2 cellular contexts compared by ENCODE assay signal in the genomic region with DNA sequence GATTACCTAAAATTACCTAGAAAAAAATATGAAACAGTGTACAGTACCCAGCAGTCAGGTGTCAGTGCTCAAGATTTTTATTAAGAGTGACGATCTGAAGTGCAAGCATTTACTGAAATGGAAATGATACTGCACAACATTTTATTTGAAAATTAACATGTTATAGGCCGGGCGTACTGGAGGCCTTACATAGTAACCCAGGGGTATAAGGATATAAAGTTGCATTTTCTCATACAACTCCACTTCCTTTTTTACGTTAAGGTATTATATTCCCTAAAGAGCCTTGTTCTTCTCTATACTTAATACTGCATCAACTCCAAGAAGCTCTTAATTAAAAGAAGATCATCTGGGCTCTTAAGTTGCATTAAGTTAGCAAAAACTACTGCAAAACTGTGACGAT.
TF ChIP-seq lines count a peak whose summit lies in the region.

No MANE protein-coding gene starts in this region.

TF ChIP-seq in HEK293, 187 proteins besides CTCF, POLR2A, EP300 and RAD21 (continued from another document):
- TF ChIP-seq, protein P1, sequence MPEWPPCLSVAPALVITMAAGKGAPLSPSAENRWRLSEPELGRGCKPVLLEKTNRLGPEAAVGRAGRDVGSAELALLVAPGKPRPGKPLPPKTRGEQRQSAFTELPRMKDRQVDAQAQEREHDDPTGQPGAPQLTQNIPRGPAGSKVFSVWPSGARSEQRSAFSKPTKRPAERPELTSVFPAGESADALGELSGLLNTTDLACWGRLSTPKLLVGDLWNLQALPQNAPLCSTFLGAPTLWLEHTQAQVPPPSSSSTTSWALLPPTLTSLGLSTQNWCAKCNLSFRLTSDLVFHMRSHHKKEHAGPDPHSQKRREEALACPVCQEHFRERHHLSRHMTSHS (tag by site-specific recombination; IDR thresholded peaks at IDR 0.05), result no peak
- no peak for TF ChIP-seq AEBP2 (tag by site-specific recombination; IDR thresholded peaks at IDR 0.05; ENCODE audit: borderline replicate concordance)
- TF ChIP-seq ZNF530 (tag by site-specific recombination; IDR thresholded peaks at IDR 0.05; ENCODE audit: low read depth), result no peak
- no peak for TF ChIP-seq ZNF2 (tag by site-specific recombination; IDR thresholded peaks at IDR 0.05)
- no peak for TF ChIP-seq PRDM4 (tag by site-specific recombination; IDR thresholded peaks at IDR 0.05)
- TF ChIP-seq, protein P2, sequence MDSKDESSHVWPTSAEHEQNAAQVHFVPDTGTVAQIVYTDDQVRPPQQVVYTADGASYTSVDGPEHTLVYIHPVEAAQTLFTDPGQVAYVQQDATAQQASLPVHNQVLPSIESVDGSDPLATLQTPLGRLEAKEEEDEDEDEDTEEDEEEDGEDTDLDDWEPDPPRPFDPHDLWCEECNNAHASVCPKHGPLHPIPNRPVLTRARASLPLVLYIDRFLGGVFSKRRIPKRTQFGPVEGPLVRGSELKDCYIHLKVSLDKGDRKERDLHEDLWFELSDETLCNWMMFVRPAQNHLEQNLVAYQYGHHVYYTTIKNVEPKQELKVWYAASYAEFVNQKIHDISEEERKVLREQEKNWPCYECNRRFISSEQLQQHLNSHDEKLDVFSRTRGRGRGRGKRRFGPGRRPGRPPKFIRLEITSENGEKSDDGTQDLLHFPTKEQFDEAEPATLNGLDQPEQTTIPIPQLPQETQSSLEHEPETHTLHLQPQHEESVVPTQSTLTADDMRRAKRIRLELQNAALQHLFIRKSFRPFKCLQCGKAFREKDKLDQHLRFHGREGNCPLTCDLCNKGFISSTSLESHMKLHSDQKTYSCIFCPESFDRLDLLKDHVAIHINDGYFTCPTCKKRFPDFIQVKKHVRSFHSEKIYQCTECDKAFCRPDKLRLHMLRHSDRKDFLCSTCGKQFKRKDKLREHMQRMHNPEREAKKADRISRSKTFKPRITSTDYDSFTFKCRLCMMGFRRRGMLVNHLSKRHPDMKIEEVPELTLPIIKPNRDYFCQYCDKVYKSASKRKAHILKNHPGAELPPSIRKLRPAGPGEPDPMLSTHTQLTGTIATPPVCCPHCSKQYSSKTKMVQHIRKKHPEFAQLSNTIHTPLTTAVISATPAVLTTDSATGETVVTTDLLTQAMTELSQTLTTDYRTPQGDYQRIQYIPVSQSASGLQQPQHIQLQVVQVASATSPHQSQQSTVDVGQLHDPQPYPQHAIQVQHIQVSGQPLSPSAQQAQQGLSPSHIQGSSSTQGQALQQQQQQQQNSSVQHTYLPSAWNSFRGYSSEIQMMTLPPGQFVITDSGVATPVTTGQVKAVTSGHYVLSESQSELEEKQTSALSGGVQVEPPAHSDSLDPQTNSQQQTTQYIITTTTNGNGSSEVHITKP (tag by site-specific recombination; IDR thresholded peaks at IDR 0.05), result no peak
- no peak for TF ChIP-seq ZNF112 (tag by site-specific recombination; IDR thresholded peaks at IDR 0.05)
- TF ChIP-seq, protein P3, sequence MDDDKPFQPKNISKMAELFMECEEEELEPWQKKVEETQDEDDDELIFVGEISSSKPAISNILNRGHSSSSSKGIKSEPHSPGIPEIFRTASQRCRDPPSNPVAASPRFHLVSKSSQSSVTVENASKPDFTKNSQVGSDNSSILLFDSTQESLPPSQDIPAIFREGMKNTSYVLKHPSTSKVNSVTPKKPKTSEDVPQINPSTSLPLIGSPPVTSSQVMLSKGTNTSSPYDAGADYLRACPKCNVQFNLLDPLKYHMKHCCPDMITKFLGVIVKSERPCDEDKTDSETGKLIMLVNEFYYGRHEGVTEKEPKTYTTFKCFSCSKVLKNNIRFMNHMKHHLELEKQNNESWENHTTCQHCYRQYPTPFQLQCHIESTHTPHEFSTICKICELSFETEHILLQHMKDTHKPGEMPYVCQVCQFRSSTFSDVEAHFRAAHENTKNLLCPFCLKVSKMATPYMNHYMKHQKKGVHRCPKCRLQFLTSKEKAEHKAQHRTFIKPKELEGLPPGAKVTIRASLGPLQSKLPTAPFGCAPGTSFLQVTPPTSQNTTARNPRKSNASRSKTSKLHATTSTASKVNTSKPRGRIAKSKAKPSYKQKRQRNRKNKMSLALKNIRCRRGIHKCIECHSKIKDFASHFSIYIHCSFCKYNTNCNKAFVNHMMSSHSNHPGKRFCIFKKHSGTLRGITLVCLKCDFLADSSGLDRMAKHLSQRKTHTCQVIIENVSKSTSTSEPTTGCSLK (tag by site-specific recombination; IDR thresholded peaks at IDR 0.05), result no peak
- TF ChIP-seq SP7 (tag by site-specific recombination; IDR thresholded peaks at IDR 0.05), result no peak
- TF ChIP-seq ZNF677 (tag by site-specific recombination; IDR thresholded peaks at IDR 0.05), result no peak
- TF ChIP-seq OSR2 (tag by site-specific recombination; IDR thresholded peaks at IDR 0.05), result no peak

TF ChIP-seq in WTC11, 78 proteins besides CTCF, POLR2A, EP300 and RAD21 (continued from another document):
- TF ChIP-seq, protein P4, sequence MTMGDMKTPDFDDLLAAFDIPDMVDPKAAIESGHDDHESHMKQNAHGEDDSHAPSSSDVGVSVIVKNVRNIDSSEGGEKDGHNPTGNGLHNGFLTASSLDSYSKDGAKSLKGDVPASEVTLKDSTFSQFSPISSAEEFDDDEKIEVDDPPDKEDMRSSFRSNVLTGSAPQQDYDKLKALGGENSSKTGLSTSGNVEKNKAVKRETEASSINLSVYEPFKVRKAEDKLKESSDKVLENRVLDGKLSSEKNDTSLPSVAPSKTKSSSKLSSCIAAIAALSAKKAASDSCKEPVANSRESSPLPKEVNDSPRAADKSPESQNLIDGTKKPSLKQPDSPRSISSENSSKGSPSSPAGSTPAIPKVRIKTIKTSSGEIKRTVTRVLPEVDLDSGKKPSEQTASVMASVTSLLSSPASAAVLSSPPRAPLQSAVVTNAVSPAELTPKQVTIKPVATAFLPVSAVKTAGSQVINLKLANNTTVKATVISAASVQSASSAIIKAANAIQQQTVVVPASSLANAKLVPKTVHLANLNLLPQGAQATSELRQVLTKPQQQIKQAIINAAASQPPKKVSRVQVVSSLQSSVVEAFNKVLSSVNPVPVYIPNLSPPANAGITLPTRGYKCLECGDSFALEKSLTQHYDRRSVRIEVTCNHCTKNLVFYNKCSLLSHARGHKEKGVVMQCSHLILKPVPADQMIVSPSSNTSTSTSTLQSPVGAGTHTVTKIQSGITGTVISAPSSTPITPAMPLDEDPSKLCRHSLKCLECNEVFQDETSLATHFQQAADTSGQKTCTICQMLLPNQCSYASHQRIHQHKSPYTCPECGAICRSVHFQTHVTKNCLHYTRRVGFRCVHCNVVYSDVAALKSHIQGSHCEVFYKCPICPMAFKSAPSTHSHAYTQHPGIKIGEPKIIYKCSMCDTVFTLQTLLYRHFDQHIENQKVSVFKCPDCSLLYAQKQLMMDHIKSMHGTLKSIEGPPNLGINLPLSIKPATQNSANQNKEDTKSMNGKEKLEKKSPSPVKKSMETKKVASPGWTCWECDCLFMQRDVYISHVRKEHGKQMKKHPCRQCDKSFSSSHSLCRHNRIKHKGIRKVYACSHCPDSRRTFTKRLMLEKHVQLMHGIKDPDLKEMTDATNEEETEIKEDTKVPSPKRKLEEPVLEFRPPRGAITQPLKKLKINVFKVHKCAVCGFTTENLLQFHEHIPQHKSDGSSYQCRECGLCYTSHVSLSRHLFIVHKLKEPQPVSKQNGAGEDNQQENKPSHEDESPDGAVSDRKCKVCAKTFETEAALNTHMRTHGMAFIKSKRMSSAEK (CRISPR knock-in tag; IDR thresholded peaks at IDR 0.05; ENCODE audit: borderline replicate concordance), result no peak
- no peak for TF ChIP-seq RORB (CRISPR knock-in tag; IDR thresholded peaks at IDR 0.05)
- TF ChIP-seq SMAD4 (CRISPR knock-in tag; IDR thresholded peaks at IDR 0.05), result no peak
- TF ChIP-seq, protein P5, sequence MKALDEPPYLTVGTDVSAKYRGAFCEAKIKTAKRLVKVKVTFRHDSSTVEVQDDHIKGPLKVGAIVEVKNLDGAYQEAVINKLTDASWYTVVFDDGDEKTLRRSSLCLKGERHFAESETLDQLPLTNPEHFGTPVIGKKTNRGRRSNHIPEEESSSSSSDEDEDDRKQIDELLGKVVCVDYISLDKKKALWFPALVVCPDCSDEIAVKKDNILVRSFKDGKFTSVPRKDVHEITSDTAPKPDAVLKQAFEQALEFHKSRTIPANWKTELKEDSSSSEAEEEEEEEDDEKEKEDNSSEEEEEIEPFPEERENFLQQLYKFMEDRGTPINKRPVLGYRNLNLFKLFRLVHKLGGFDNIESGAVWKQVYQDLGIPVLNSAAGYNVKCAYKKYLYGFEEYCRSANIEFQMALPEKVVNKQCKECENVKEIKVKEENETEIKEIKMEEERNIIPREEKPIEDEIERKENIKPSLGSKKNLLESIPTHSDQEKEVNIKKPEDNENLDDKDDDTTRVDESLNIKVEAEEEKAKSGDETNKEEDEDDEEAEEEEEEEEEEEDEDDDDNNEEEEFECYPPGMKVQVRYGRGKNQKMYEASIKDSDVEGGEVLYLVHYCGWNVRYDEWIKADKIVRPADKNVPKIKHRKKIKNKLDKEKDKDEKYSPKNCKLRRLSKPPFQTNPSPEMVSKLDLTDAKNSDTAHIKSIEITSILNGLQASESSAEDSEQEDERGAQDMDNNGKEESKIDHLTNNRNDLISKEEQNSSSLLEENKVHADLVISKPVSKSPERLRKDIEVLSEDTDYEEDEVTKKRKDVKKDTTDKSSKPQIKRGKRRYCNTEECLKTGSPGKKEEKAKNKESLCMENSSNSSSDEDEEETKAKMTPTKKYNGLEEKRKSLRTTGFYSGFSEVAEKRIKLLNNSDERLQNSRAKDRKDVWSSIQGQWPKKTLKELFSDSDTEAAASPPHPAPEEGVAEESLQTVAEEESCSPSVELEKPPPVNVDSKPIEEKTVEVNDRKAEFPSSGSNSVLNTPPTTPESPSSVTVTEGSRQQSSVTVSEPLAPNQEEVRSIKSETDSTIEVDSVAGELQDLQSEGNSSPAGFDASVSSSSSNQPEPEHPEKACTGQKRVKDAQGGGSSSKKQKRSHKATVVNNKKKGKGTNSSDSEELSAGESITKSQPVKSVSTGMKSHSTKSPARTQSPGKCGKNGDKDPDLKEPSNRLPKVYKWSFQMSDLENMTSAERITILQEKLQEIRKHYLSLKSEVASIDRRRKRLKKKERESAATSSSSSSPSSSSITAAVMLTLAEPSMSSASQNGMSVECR (CRISPR knock-in tag; IDR thresholded peaks at IDR 0.05; ENCODE audit: borderline replicate concordance), result no peak
- TF ChIP-seq NR1H2 (CRISPR knock-in tag; IDR thresholded peaks at IDR 0.05), result no peak
- no peak for TF ChIP-seq HMGXB4 (CRISPR knock-in tag; IDR thresholded peaks at IDR 0.05)
- no peak for TF ChIP-seq STAT6 (CRISPR knock-in tag; conservative IDR thresholded peaks at IDR 0.05; ENCODE audit: low read depth)
- no peak for TF ChIP-seq FOXP4 (CRISPR knock-in tag; IDR thresholded peaks at IDR 0.05)
- no peak for TF ChIP-seq GTF2I (CRISPR knock-in tag; conservative IDR thresholded peaks at IDR 0.05)
